Comparison of ENCODE assay signal across 8 cellular contexts in genomic region chr11:128848815-128849455, GRCh38.
A peak's percentile ranks its signal among the peaks of the same experiment; 100 is the strongest.
DNase-seq lines count a peak whose midpoint lies in the region; ATAC-seq lines count a peak whose summit lies in the region.

No MANE protein-coding gene starts in this region.

- H3K36me3 Mint-ChIP-seq in activated naive CD4-positive, alpha-beta T cell treated with anti-CD3 and anti-CD28 coated beads, Interleukin-2, amount 10 ng/mL, durations not matched to agents 7 days and 5 days = no peaks in the 10 kb centered on the region

- H3K27ac Mint-ChIP-seq in activated naive CD4-positive, alpha-beta T cell treated with anti-CD3 and anti-CD28 coated beads, Interleukin-2, amount 10 ng/mL, durations not matched to agents 7 days and 5 days = no peak overlapping the region

- peaks cover 7% of the 10 kb centered on the region for H3K27me3 Mint-ChIP-seq in activated naive CD4-positive, alpha-beta T cell treated with anti-CD3 and anti-CD28 coated beads, Interleukin-2, amount 10 ng/mL, durations not matched to agents 7 days and 5 days

- peak; percentile 65 for DNase-seq in CD1c-positive myeloid dendritic cell (ENCODE audit: extremely low spot score)
- DNase-seq in SKM-1 (lab: John Stamatoyannopoulos, UW; ENCODE audit: unreplicated experiment) = peak; percentile 24
- peak; percentile 71 for DNase-seq in activated naive CD4-positive, alpha-beta T cell treated with anti-CD3 and anti-CD28 coated beads, Interleukin-2, amount 10 ng/mL, durations not matched to agents 7 days and 5 days
- peak; percentile 53 for DNase-seq in iPS DF 4.7 (ENCODE audit: extremely low read depth, low spot score)
- DNase-seq in stimulated activated CD4-positive, alpha-beta T cell treated with anti-CD3 and anti-CD28 coated beads, TNF-alpha, amount 100 ng/mL, for 48 hours (ENCODE audit: low read depth in 3 of 3) = peak; percentile 36 to 65 (median 47)
- DNase-seq in amniotic stem cell (lab: John Stamatoyannopoulos, UW) = no peak

- CTCF ChIA-PET in activated naive CD4-positive, alpha-beta T cell treated with anti-CD3 and anti-CD28 coated beads, Interleukin-2, amount 10 ng/mL, durations not matched to agents 7 days and 5 days (lab: Charles Lee) = interaction anchor here (0.7 to 13.6 kb wide), 13 partner anchors 10 to 1266 kb away, joined by 3 to 95 read pairs (median 6); no protein-coding TSS in a partner anchor

- ATAC-seq in GM19351 (IDR thresholded peaks at IDR 0.05; ENCODE audit: unreplicated experiment) (peak; percentile 96), HG03378 (IDR thresholded peaks at IDR 0.05; ENCODE audit: unreplicated experiment) (peak; percentile 74)

- H3K4me3 Mint-ChIP-seq in activated naive CD4-positive, alpha-beta T cell treated with anti-CD3 and anti-CD28 coated beads, Interleukin-2, amount 10 ng/mL, durations not matched to agents 7 days and 5 days = no peak overlapping the region

- H3K4me1 Mint-ChIP-seq in activated naive CD4-positive, alpha-beta T cell treated with anti-CD3 and anti-CD28 coated beads, Interleukin-2, amount 10 ng/mL, durations not matched to agents 7 days and 5 days = peaks cover 31% of the 10 kb centered on the region

- no peaks in the 10 kb centered on the region for H3K9me3 Mint-ChIP-seq in activated naive CD4-positive, alpha-beta T cell treated with anti-CD3 and anti-CD28 coated beads, Interleukin-2, amount 10 ng/mL, durations not matched to agents 7 days and 5 days
